In the genomic region with DNA sequence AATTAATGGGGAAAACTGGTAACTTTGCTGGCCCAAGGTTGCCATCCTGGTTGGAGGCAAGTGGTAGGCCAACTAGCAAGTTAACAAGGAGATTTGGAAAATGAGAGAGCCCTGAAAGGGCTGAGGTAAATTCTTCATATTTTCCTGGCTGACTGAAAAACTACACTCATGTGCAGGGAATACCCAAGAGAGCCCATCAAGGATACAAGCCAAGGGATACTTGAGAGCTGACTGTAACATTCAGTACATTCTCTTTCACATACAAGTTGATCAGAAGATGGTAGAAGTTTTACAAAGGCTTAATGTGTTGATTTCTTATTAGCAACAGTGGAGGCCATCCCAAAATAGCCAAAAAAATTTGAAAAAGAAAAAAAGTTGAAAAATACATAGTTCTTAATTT, we compare ENCODE assay signal across 26 cellular contexts. TPM values are rescaled to one million over a fixed set of nuclear protein-coding genes. Genes with fewer than 3 reads are reported as not detected.
"Had no signal": no experiment of that assay in that cellular context is flagged by ENCODE, and none has a peak within 500 bp of the region (broad histone marks: within the 10 kb centered on the region; RNA-seq: fewer than 3 reads in every experiment).

No MANE protein-coding gene starts in this region.

- H3K4me3 ChIP-seq: coronary artery, gastrocnemius medialis, heart right ventricle, mucosa of descending colon, tibial artery, upper lobe of left lung, uterus had no signal

- DNase-seq: effector CD4-positive, alpha-beta T cell; endodermal cell; erythroblast; gastrocnemius medialis; heart right ventricle; hypothalamus; kidney glomerular epithelial cell; mucosa of descending colon; naive thymus-derived CD8-positive, alpha-beta T cell; posterior cingulate gyrus; small intestine; stimulated activated CD4-positive, alpha-beta T cell treated with anti-CD3 and anti-CD28 coated beads, Interleukin-12 subunit alpha, Interleukin-12 subunit beta, amount 100 ng/mL, for 4 hours; stimulated activated naive CD8-positive, alpha-beta T cell treated with anti-CD3 and anti-CD28 coated beads, Interleukin-15, Interleukin-2, amounts not matched to agents 100 U/mL and 50 U/mL, for 24 hours; tibial artery; upper lobe of left lung; uterus had no signal

RNA-seq across cellular contexts. Expression of gene IL2, which starts 33.3 kb away (rescaled TPM):
- total RNA-seq: cerebellum; dermis microvascular lymphatic vessel endothelial cell; endodermal cell; endothelial cell of umbilical vein; gastrocnemius medialis; heart right ventricle; liver; lung microvascular endothelial cell; mucosa of descending colon; naive thymus-derived CD8-positive, alpha-beta T cell; osteocyte; pulmonary artery endothelial cell; sciatic nerve; temporal lobe; uterus had no signal

RNA-seq across cellular contexts. Expression of gene ADAD1, which starts 44.4 kb away (rescaled TPM):
- total RNA-seq: cerebellum; dermis microvascular lymphatic vessel endothelial cell; endodermal cell; endothelial cell of umbilical vein; gastrocnemius medialis; heart right ventricle; liver; lung microvascular endothelial cell; mucosa of descending colon; naive thymus-derived CD8-positive, alpha-beta T cell; osteocyte; pulmonary artery endothelial cell; sciatic nerve; temporal lobe; upper lobe of left lung had no signal
